In genomic region chr20:6489361-6490154, GRCh38 we compare ENCODE assay signal across 15 cellular contexts.
A peak's percentile ranks its signal among the peaks of the same experiment; 100 is the strongest.
DNase-seq lines count a peak whose midpoint lies in the region; ATAC-seq and TF ChIP-seq lines count a peak whose summit lies in the region.
"Had no signal": no experiment of that assay in that cellular context is flagged by ENCODE, and none has a peak within 500 bp of the region (broad histone marks: within the 10 kb centered on the region; RNA-seq: fewer than 3 reads in every experiment).

No MANE protein-coding gene starts in this region.

- no peaks in the 10 kb centered on the region for H3K36me3 ChIP-seq in Caco-2 (ENCODE audit: control insufficient read depth, insufficient read depth, low read length)
- H3K36me3 ChIP-seq in fibroblast of lung (ENCODE audit: control insufficient read depth, insufficient read depth, low read length): no peaks in the 10 kb centered on the region
- H3K36me3 ChIP-seq: BE2C had no signal

- no peaks in the 10 kb centered on the region for H3K9me3 ChIP-seq in Caco-2
- no peaks in the 10 kb centered on the region for H3K9me3 ChIP-seq in fibroblast of lung (ENCODE audit: control insufficient read depth, insufficient read depth, low read depth, low read length)
- H3K9me3 ChIP-seq: BE2C had no signal

- no peak overlapping the region for H3K9ac ChIP-seq in fibroblast of lung (ENCODE audit: insufficient read depth, low read length)

- DNase-seq in Caco-2 (peak; percentile 90 to 96), M059J (ENCODE audit: low read depth) (peak; percentile 55), NOMO-1 treated with dmso at 0.1 percent for 144 hours (lab: John Stamatoyannopoulos, UW; ENCODE audit: unreplicated experiment) (peak; percentile 96), fibroblast of lung (ENCODE audit: low read depth in 2 of 2) (peak; percentile 75 to 89), GM20000 (ENCODE audit: low spot score) (no peak), NCI-H524 treated with DMSO at 0.1 percent for 48 hours (lab: John Stamatoyannopoulos, UW) (no peak)
- DNase-seq: activated CD4-positive, CD25-positive, alpha-beta regulatory T cell treated with anti-CD3 and anti-CD28 coated beads, Interleukin-2, amount 50 U/mL, for 72 hours; activated naive CD8-positive, alpha-beta T cell treated with anti-CD3 and anti-CD28 coated beads for 36 hours; BE2C; NCI-H1436; T-helper 1 cell had no signal

- TF ChIP-seq CTCF in Caco-2 (IDR thresholded peaks at IDR 0.05; ENCODE audit: insufficient read depth in 1 of 2, low read depth in 1 of 2, low read length in 1 of 2, severe bottlenecking in 1 of 2, unreplicated experiment in 1 of 2) (no peak), fibroblast of lung (conservative IDR thresholded peaks at IDR 0.05 in 1 of 2, IDR thresholded peaks at IDR 0.05 in 1 of 2; ENCODE audit: low read depth in 1 of 2, low read length in 2 of 2) (no peak), GM20000 (IDR thresholded peaks at IDR 0.05; ENCODE audit: extremely low read depth, missing control alignments) (no peak)

- H3K4me2 ChIP-seq in fibroblast of lung (ENCODE audit: extremely low read depth, insufficient read depth, low read length): no peak overlapping the region

- POLR2A ChIA-PET in Caco-2 (lab: Charles Lee): interaction anchor here (0.5 to 1.1 kb wide), 2 partner anchors 10 to 218 kb away, joined by 3 read pairs; no protein-coding TSS in a partner anchor

- CTCF ChIA-PET in Caco-2 (lab: Charles Lee): interaction anchor here (2.2 kb wide), 1 partner anchor 9 kb away, joined by 13 read pairs; no protein-coding TSS in a partner anchor

- H3K27me3 ChIP-seq in Caco-2 (replicated peaks; ENCODE audit: control insufficient read depth, insufficient read depth, low read length): no peaks in the 10 kb centered on the region
- H3K27me3 ChIP-seq in fibroblast of lung (ENCODE audit: control insufficient read depth, insufficient read depth, low read length): no peaks in the 10 kb centered on the region
- H3K27me3 ChIP-seq: BE2C had no signal

- peaks cover 5% of the 10 kb centered on the region for H3K9me3 Mint-ChIP-seq in Caco-2 (ENCODE audit: unreplicated experiment)
- H3K9me3 Mint-ChIP-seq: activated naive CD8-positive, alpha-beta T cell treated with anti-CD3 and anti-CD28 coated beads for 36 hours had no signal

- H3K79me2 ChIP-seq in fibroblast of lung (ENCODE audit: control insufficient read depth, insufficient read depth, low read length): no peaks in the 10 kb centered on the region

- H3K36me3 Mint-ChIP-seq in Caco-2 (ENCODE audit: insufficient read depth, unreplicated experiment): no peaks in the 10 kb centered on the region
- H3K36me3 Mint-ChIP-seq: activated naive CD8-positive, alpha-beta T cell treated with anti-CD3 and anti-CD28 coated beads for 36 hours; type B pancreatic cell had no signal

- BruUV-seq in Caco-2 (replicated peaks; lab: Mats Ljungman, UMichigan): TSS peak; percentile 65

- H3K4me3 ChIP-seq in Caco-2 (ENCODE audit: low read depth, low read length): no peak overlapping the region
- no peak overlapping the region for H3K4me3 ChIP-seq in fibroblast of lung (replicated peaks in 1 of 4; ENCODE audit: control extremely low read depth in 1 of 4, insufficient read depth in 1 of 4, low read depth in 3 of 4, low read length in 4 of 4)

- H2AFZ ChIP-seq in fibroblast of lung (ENCODE audit: low read length): no peak overlapping the region

- no peaks in the 10 kb centered on the region for H3K27me3 Mint-ChIP-seq in Caco-2 (ENCODE audit: insufficient read depth, unreplicated experiment)
- H3K27me3 Mint-ChIP-seq: activated naive CD8-positive, alpha-beta T cell treated with anti-CD3 and anti-CD28 coated beads for 36 hours; progenitor cell of endocrine pancreas had no signal

- intact Hi-C loops in Caco-2 (cut with micrococcal nuclease; ENCODE audit: unreplicated experiment): loop anchor here (1.0 to 5.0 kb wide), 13 partner anchors 9 to 658 kb away; partner anchors contain the start of genes BMP2 and FERMT1

- H3K27ac Mint-ChIP-seq in Caco-2 (ENCODE audit: unreplicated experiment): peak overlapping the region; percentile 87
- H3K27ac Mint-ChIP-seq: activated naive CD8-positive, alpha-beta T cell treated with anti-CD3 and anti-CD28 coated beads for 36 hours; progenitor cell of endocrine pancreas; type B pancreatic cell had no signal

- H3K4me1 ChIP-seq in Caco-2 (peaks cover 62% of the 10 kb centered on the region), fibroblast of lung (ENCODE audit: control insufficient read depth, extremely low read depth, insufficient read depth, low read length) (no peaks in the 10 kb centered on the region)
- H3K4me1 ChIP-seq: BE2C had no signal

- H3K27ac ChIP-seq in fibroblast of lung (ENCODE audit: insufficient read depth, low read length): no peak overlapping the region

- H3K4me3 Mint-ChIP-seq in Caco-2 (ENCODE audit: unreplicated experiment): peak overlapping the region; percentile 54
- H3K4me3 Mint-ChIP-seq: activated naive CD8-positive, alpha-beta T cell treated with anti-CD3 and anti-CD28 coated beads for 36 hours; type B pancreatic cell had no signal

- no peak for ATAC-seq in GM18909 (IDR thresholded peaks at IDR 0.05; ENCODE audit: poor library complexity, unreplicated experiment)
- no peak for ATAC-seq in HG02623 (IDR thresholded peaks at IDR 0.05; ENCODE audit: unreplicated experiment)

- H3K4me1 Mint-ChIP-seq in Caco-2 (ENCODE audit: low read depth, unreplicated experiment): peaks cover 61% of the 10 kb centered on the region
- H3K4me1 Mint-ChIP-seq: activated naive CD8-positive, alpha-beta T cell treated with anti-CD3 and anti-CD28 coated beads for 36 hours had no signal

- no peaks in the 10 kb centered on the region for H4K20me1 ChIP-seq in fibroblast of lung (ENCODE audit: control insufficient read depth, extremely low read depth, insufficient read depth, low read length)

Comparison
In these comparisons a context has a peak if more than half of its experiments do, and no peak if none do; other contexts are left out.
1. DNase-seq: peak in Caco-2 (2 of 2), M059J (single experiment), NOMO-1 treated with dmso at 0.1 percent for 144 hours (single experiment) and fibroblast of lung (2 of 2); none in GM20000 (single experiment) and NCI-H524 treated with DMSO at 0.1 percent for 48 hours (single experiment).